Comparison of ENCODE assay signal across 11 cellular contexts in the genomic region with DNA sequence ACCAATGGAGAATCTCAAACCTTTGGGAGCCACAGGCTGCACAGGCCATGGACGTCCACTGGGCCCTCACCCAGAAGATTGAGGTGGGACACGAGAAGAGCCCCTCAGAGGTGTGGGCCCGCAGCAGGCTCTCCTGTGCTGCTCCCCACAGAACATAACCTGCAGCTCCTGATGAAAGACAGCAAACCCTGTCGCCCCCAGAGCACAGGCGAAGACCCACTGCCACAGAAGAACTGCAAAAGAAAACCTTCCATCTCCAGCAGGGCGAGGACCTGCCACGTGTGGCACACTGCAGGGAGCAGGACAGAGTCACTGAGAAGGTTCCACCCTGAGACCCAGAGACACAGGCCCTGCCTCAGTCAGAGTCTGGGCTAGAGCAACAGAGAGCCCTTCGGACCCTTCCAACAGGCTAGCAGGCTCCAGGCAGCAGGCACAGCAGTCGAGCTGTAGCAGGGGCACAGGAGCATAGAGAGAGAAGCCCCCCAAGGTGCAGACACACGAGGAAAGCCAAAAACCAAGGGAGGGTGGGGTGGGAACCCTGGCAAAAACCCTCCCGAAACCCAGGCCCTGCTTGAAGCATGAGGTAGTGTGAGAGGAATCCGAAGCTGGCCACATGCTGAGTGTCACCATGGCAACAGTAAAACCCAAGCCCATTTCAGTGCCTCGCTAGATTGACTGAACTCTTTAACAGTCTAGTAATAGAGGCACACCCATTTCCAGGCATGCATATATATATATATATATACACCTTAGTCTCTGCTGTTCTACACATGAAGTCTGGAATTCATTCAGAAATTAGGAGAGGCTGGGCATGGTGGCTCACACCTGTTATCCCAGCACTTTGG. TPM values are rescaled to one million over a fixed set of nuclear protein-coding genes. Genes with fewer than 3 reads are reported as not detected.
DNase-seq lines count a peak whose midpoint lies in the region; ATAC-seq and TF ChIP-seq lines count a peak whose summit lies in the region.
"Had no signal": no experiment of that assay in that cellular context is flagged by ENCODE, and none has a peak within 500 bp of the region (broad histone marks: within the 10 kb centered on the region; RNA-seq: fewer than 3 reads in every experiment).

No MANE protein-coding gene starts in this region.

- no peak overlapping the region for H3K56ac ChIP-seq in H9 (ENCODE audit: insufficient read length, low read depth, low read length)

- H4K20me1 ChIP-seq in H9 (ENCODE audit: control insufficient read depth, insufficient read depth, insufficient read length): no peaks in the 10 kb centered on the region

- WGBS in H9 (ENCODE audit: extremely low coverage, insufficient read length, low lambda C conversion rate): no CpG with 5 or more reads among the region's 13 CpGs

- no peak overlapping the region for H2BK20ac ChIP-seq in H9 (ENCODE audit: low read depth, low read length, poor library complexity, severe bottlenecking)

- H4K8ac ChIP-seq in H9 (replicated peaks; ENCODE audit: insufficient read length, low read depth, low read length): no peak overlapping the region

- no peak overlapping the region for H3K4me2 ChIP-seq in H9 (ENCODE audit: insufficient read depth, insufficient read length, low read length)

- H3K4me3 Mint-ChIP-seq in H9: no peak overlapping the region
- H3K4me3 Mint-ChIP-seq in nephron progenitor cell: no peak overlapping the region
- H3K4me3 Mint-ChIP-seq: activated CD4-positive, alpha-beta memory T cell treated with anti-CD3 and anti-CD28 coated beads, Interleukin-2, amount 10 ng/mL, durations not matched to agents 7 days and 5 days had no signal

- no peaks in the 10 kb centered on the region for H3K4me1 ChIP-seq in H9 (ENCODE audit: insufficient read depth, low read length)

- no peak overlapping the region for H3K23ac ChIP-seq in H9 (ENCODE audit: insufficient read length, low read depth, low read length)

- no peaks in the 10 kb centered on the region; the same call in 1 of the 2 replicates for H3K27me3 ChIP-seq in H9 (ENCODE audit: insufficient read depth, low read length)
- H3K27me3 ChIP-seq: heart right ventricle had no signal

- H3K27me3 Mint-ChIP-seq in H9 (ENCODE audit: low read depth) (peaks cover 65% of the 10 kb centered on the region), nephron progenitor cell (ENCODE audit: low read depth, poor library complexity) (peaks cover 24% of the 10 kb centered on the region)
- H3K27me3 Mint-ChIP-seq: activated CD4-positive, alpha-beta memory T cell treated with anti-CD3 and anti-CD28 coated beads, Interleukin-2, amount 10 ng/mL, durations not matched to agents 7 days and 5 days had no signal

- H2BK120ac ChIP-seq in H9 (ENCODE audit: low read depth, low read length, poor library complexity, severe bottlenecking): no peak overlapping the region

- H3K9me3 ChIP-seq in H9 (ENCODE audit: control insufficient read depth, low read depth, low read length): no peaks in the 10 kb centered on the region
- H3K9me3 ChIP-seq: heart right ventricle had no signal

- no peaks in the 10 kb centered on the region for H3K79me2 ChIP-seq in H9 (ENCODE audit: insufficient read depth, low read length)

- H3K36me3 Mint-ChIP-seq in H9 (ENCODE audit: insufficient read depth in 1 of 3, low read depth in 3 of 3): peaks cover 0 to 6% (median 0%) of the 10 kb centered on the region in 3 experiments; a peak in 3 of 7 replicates
- peaks cover 46% of the 10 kb centered on the region for H3K36me3 Mint-ChIP-seq in nephron progenitor cell (ENCODE audit: low read depth)

- H4K91ac ChIP-seq in H9 (ENCODE audit: insufficient read length, low read depth, low read length): no peak overlapping the region

- H3K27ac ChIP-seq in H9 (ENCODE audit: insufficient read length, low read depth, low read length): no peak overlapping the region
- H3K27ac ChIP-seq: heart right ventricle had no signal

- H3K4me1 Mint-ChIP-seq in H9 (peaks cover 19 to 22% of the 10 kb centered on the region in 2 experiments), nephron progenitor cell (peaks cover 38% of the 10 kb centered on the region)

- H2BK15ac ChIP-seq in H9 (ENCODE audit: low read depth, low read length): no peak overlapping the region

- H2AK5ac ChIP-seq in H9 (ENCODE audit: insufficient read length, low read length): no peak overlapping the region

- H3K27ac Mint-ChIP-seq in H9: 0 out of 7 replicates have a peak overlapping the region, but pooled peaks of 1 of the 3 experiments have one; percentile 22
- no peak overlapping the region for H3K27ac Mint-ChIP-seq in nephron progenitor cell
- H3K27ac Mint-ChIP-seq: activated CD4-positive, alpha-beta memory T cell treated with anti-CD3 and anti-CD28 coated beads, Interleukin-2, amount 10 ng/mL, durations not matched to agents 7 days and 5 days had no signal

- no peak overlapping the region for H3K4ac ChIP-seq in H9 (ENCODE audit: low read depth, low read length)

- H3K18ac ChIP-seq in H9 (ENCODE audit: insufficient read length, low read depth, low read length): no peak overlapping the region

- H3K14ac ChIP-seq in H9 (ENCODE audit: insufficient read depth, low read length): peak overlapping the region; percentile 76; the same call in 1 of the 2 replicates

- no peak overlapping the region for H3K9ac ChIP-seq in H9 (ENCODE audit: extremely low read depth, insufficient read length, low read length)

- H3K9me3 Mint-ChIP-seq in H9 (no peaks in the 10 kb centered on the region), nephron progenitor cell (no peaks in the 10 kb centered on the region)
- H3K9me3 Mint-ChIP-seq: activated CD4-positive, alpha-beta memory T cell treated with anti-CD3 and anti-CD28 coated beads, Interleukin-2, amount 10 ng/mL, durations not matched to agents 7 days and 5 days had no signal

- H2BK5ac ChIP-seq in H9 (ENCODE audit: insufficient read length, low read length): no peak overlapping the region

- H3K79me1 ChIP-seq in H9 (ENCODE audit: insufficient read depth, low read depth, low read length, poor library complexity, severe bottlenecking): no peaks in the 10 kb centered on the region

- H2BK12ac ChIP-seq in H9 (ENCODE audit: insufficient read length, low read depth, low read length): no peak overlapping the region

- H2AFZ ChIP-seq in H9 (ENCODE audit: low read length): no peak overlapping the region

- H3T11ph ChIP-seq in H9 (ENCODE audit: low read length): no peak overlapping the region

- ATAC-seq in HG03378 (IDR thresholded peaks at IDR 0.05; ENCODE audit: unreplicated experiment): no peak
- ATAC-seq in GM21381 (IDR thresholded peaks at IDR 0.05; ENCODE audit: unreplicated experiment): no peak

- no peak overlapping the region for H4K5ac ChIP-seq in H9 (ENCODE audit: insufficient read length, low read depth, low read length)

- peak; percentile 91 for DNase-seq in AG08395 (ENCODE audit: low spot score)
- DNase-seq in H9: peak; percentile 73
- DNase-seq in astrocyte of the hippocampus (ENCODE audit: low read depth, low spot score): peak; percentile 93
- DNase-seq in kidney glomerular epithelial cell (lab: John Stamatoyannopoulos, UW): peak; percentile 47
- no peak for DNase-seq in nephron progenitor cell
- no peak for DNase-seq in stimulated activated CD4-positive, alpha-beta T cell treated with anti-CD3 and anti-CD28 coated beads, Interleukin-4, amount 100 ng/mL, for 4 hours
- DNase-seq: activated CD4-positive, alpha-beta memory T cell treated with anti-CD3 and anti-CD28 coated beads, Interleukin-2, amount 10 ng/mL, durations not matched to agents 7 days and 5 days; heart right ventricle; SHP77 treated with DMSO at 0.1 percent for 48 hours had no signal

- no peaks in the 10 kb centered on the region for H3K23me2 ChIP-seq in H9 (ENCODE audit: insufficient read length, low read depth, low read length, poor library complexity, severe bottlenecking)

- no peak for TF ChIP-seq CTCF in H9 (conservative IDR thresholded peaks at IDR 0.05)
- no peak for TF ChIP-seq CTCF in nephron progenitor cell (IDR thresholded peaks at IDR 0.05)

RNA-seq across cellular contexts. Expression of a gene that starts 60.0 kb away (rescaled TPM):
- total RNA-seq in H9 (2021): 23.4 and 25.0 TPM in 2 replicates

Comparison
In these comparisons a context has a peak if more than half of its experiments do, and no peak if none do; other contexts are left out.
1. DNase-seq: peak in AG08395 (single experiment), H9 (single experiment), astrocyte of the hippocampus (single experiment) and kidney glomerular epithelial cell (single experiment); none in nephron progenitor cell (single experiment) and stimulated activated CD4-positive, alpha-beta T cell treated with anti-CD3 and anti-CD28 coated beads, Interleukin-4, amount 100 ng/mL, for 4 hours (0 of 2).